In genomic region chr4:82989567-82990429, GRCh38 we compare ENCODE assay signal across 8 cellular contexts. TPM values are rescaled to one million over a fixed set of nuclear protein-coding genes. Genes with fewer than 3 reads are reported as not detected.
DNase-seq lines count a peak whose midpoint lies in the region; ATAC-seq lines count a peak whose summit lies in the region.

No MANE protein-coding gene starts in this region.

- peak overlapping the region; percentile 20 for H3K4me3 Mint-ChIP-seq in activated CD8-positive, alpha-beta memory T cell treated with anti-CD3 and anti-CD28 coated beads, Interleukin-2, amount 10 ng/mL, durations not matched to agents 7 days and 5 days

- H3K9me3 Mint-ChIP-seq in activated CD8-positive, alpha-beta memory T cell treated with anti-CD3 and anti-CD28 coated beads, Interleukin-2, amount 10 ng/mL, durations not matched to agents 7 days and 5 days (ENCODE audit: low read depth): no peaks in the 10 kb centered on the region
- no peaks in the 10 kb centered on the region for H3K9me3 Mint-ChIP-seq in activated naive CD4-positive, alpha-beta T cell treated with anti-CD3 and anti-CD28 coated beads, Interleukin-2, amount 50 U/mL, for 72 hours

- no peaks in the 10 kb centered on the region for H3K27me3 Mint-ChIP-seq in activated CD8-positive, alpha-beta memory T cell treated with anti-CD3 and anti-CD28 coated beads, Interleukin-2, amount 10 ng/mL, durations not matched to agents 7 days and 5 days

- H3K27ac Mint-ChIP-seq in activated CD8-positive, alpha-beta memory T cell treated with anti-CD3 and anti-CD28 coated beads, Interleukin-2, amount 10 ng/mL, durations not matched to agents 7 days and 5 days: peak overlapping the region; percentile 79
- H3K27ac Mint-ChIP-seq in activated naive CD4-positive, alpha-beta T cell treated with anti-CD3 and anti-CD28 coated beads, Interleukin-2, amount 50 U/mL, for 72 hours: peak overlapping the region; percentile 40 to 88

- H3K4me3 ChIP-seq in skeletal muscle satellite cell (ENCODE audit: low read length): peak overlapping the region; percentile 35

- peak; percentile 73 for DNase-seq in activated CD8-positive, alpha-beta memory T cell treated with anti-CD3 and anti-CD28 coated beads, Interleukin-2, amount 10 ng/mL, durations not matched to agents 7 days and 5 days
- DNase-seq in activated CD8-positive, alpha-beta memory T cell treated with anti-CD3 and anti-CD28 coated beads, Interleukin-2, amount 50 U/mL, for 48 hours: no peak
- DNase-seq in activated naive CD4-positive, alpha-beta T cell treated with anti-CD3 and anti-CD28 coated beads, Interleukin-2, amount 50 U/mL, for 72 hours (ENCODE audit: low spot score in 2 of 2): no peak
- DNase-seq in NCI-H2029 (lab: John Stamatoyannopoulos, UW) (no peak), NCI-H774 (lab: John Stamatoyannopoulos, UW) (no peak), medulla oblongata (ENCODE audit: extremely low spot score) (no peak)

- H3K36me3 ChIP-seq in skeletal muscle satellite cell (ENCODE audit: insufficient read depth, low read length): no peaks in the 10 kb centered on the region

- H3K27me3 ChIP-seq in skeletal muscle satellite cell (ENCODE audit: control insufficient read depth, insufficient read depth, low read length): no peaks in the 10 kb centered on the region

- H3K4me2 ChIP-seq in skeletal muscle satellite cell (ENCODE audit: low read length): peak overlapping the region; percentile 63

- ATAC-seq in activated CD8-positive, alpha-beta memory T cell treated with anti-CD3 and anti-CD28 coated beads, Interleukin-2, amount 10 ng/mL, durations not matched to agents 7 days and 5 days: peak; percentile 86
- peak; percentile 65 for ATAC-seq in HG03060 (IDR thresholded peaks at IDR 0.05; ENCODE audit: low read depth, unreplicated experiment)
- ATAC-seq in activated naive CD4-positive, alpha-beta T cell treated with anti-CD3 and anti-CD28 coated beads, Interleukin-2, amount 50 U/mL, for 72 hours: peak; percentile 48 to 75

- H3K9me3 ChIP-seq in skeletal muscle satellite cell (replicated peaks; ENCODE audit: low read length): no peaks in the 10 kb centered on the region

- peaks cover 18% of the 10 kb centered on the region for H3K4me1 ChIP-seq in skeletal muscle satellite cell (ENCODE audit: control insufficient read depth, insufficient read depth, low read length)

- H3K4me1 Mint-ChIP-seq in activated CD8-positive, alpha-beta memory T cell treated with anti-CD3 and anti-CD28 coated beads, Interleukin-2, amount 10 ng/mL, durations not matched to agents 7 days and 5 days: peaks cover 31% of the 10 kb centered on the region

- CTCF ChIA-PET in activated CD8-positive, alpha-beta memory T cell treated with anti-CD3 and anti-CD28 coated beads, Interleukin-2, amount 10 ng/mL, durations not matched to agents 7 days and 5 days (lab: Charles Lee): interaction anchor here (1.0 to 1.3 kb wide), 2 partner anchors 16 to 38 kb away, joined by 3 to 4 read pairs; no protein-coding TSS in a partner anchor

- H3K36me3 Mint-ChIP-seq in activated CD8-positive, alpha-beta memory T cell treated with anti-CD3 and anti-CD28 coated beads, Interleukin-2, amount 10 ng/mL, durations not matched to agents 7 days and 5 days: peaks cover 23% of the 10 kb centered on the region
- H3K36me3 Mint-ChIP-seq in activated naive CD4-positive, alpha-beta T cell treated with anti-CD3 and anti-CD28 coated beads, Interleukin-2, amount 50 U/mL, for 72 hours: peaks cover 0 to 7% of the 10 kb centered on the region in 2 donors

- peak overlapping the region; percentile 10 for H3K9ac ChIP-seq in skeletal muscle satellite cell (ENCODE audit: low read depth, low read length)

RNA-seq across cellular contexts. Expression of gene LIN54, which starts 20.8 kb away (rescaled TPM):
- total RNA-seq in activated CD8-positive, alpha-beta memory T cell treated with anti-CD3 and anti-CD28 coated beads, Interleukin-2, amount 10 ng/mL, durations not matched to agents 7 days and 5 days: 10 to 100 TPM; 36.3 to 38.6 TPM
- 10 to 100 TPM; 25.4 to 27.6 TPM for total RNA-seq in activated naive CD4-positive, alpha-beta T cell treated with anti-CD3 and anti-CD28 coated beads, Interleukin-2, amount 50 U/mL, for 72 hours
- 14.2 and 15.5 TPM in 2 replicates for total RNA-seq in skeletal muscle satellite cell (2012; rRNA removed)

RNA-seq across cellular contexts. Expression of gene COPS4, which starts 45.2 kb away (rescaled TPM):
- total RNA-seq in activated CD8-positive, alpha-beta memory T cell treated with anti-CD3 and anti-CD28 coated beads, Interleukin-2, amount 10 ng/mL, durations not matched to agents 7 days and 5 days: 10 to 100 TPM; 27.6 to 33.1 TPM
- total RNA-seq in activated naive CD4-positive, alpha-beta T cell treated with anti-CD3 and anti-CD28 coated beads, Interleukin-2, amount 50 U/mL, for 72 hours: 10 to 100 TPM; 30.9 to 32.4 TPM
- 79.1 and 79.7 TPM in 2 replicates for total RNA-seq in skeletal muscle satellite cell (2012; rRNA removed)
